In genomic region chr1:179303173-179303572, GRCh38 we compare ENCODE assay signal across 24 cellular contexts.
"Had no signal": no experiment of that assay in that cellular context is flagged by ENCODE, and none has a peak within 500 bp of the region (broad histone marks: within the 10 kb centered on the region; RNA-seq: fewer than 3 reads in every experiment).

No MANE protein-coding gene starts in this region.

- ATAC-seq: activated naive CD8-positive, alpha-beta T cell treated with anti-CD3 and anti-CD28 coated beads, Interleukin-2, amount 50 U/mL, for 24 hours; gastrocnemius medialis; left lobe of liver; natural killer cell treated with Interleukin-12 subunit alpha and Interleukin-12 subunit beta and Interleukin-15 and Interleukin-18, amount 100 ng/mL, for 72 hours; upper lobe of right lung had no signal

- H3K4me1 ChIP-seq: gastrocnemius medialis, parathyroid adenoma had no signal

- H3K27ac ChIP-seq: gastrocnemius medialis, neutrophil, parathyroid adenoma, upper lobe of right lung, WERI-Rb-1 had no signal

- H3K4me3 ChIP-seq: gastrocnemius medialis, lung, upper lobe of right lung had no signal

- H3K9me3 ChIP-seq: gastrocnemius medialis, neutrophil, upper lobe of right lung had no signal

- H3K27me3 ChIP-seq: gastrocnemius medialis, neutrophil, upper lobe of right lung had no signal

- DNase-seq: activated CD4-positive, alpha-beta T cell treated with anti-CD3 and anti-CD28 coated beads for 1 hour; activated CD8-positive, alpha-beta memory T cell treated with anti-CD3 and anti-CD28 coated beads for 24 hours; activated CD8-positive, alpha-beta memory T cell treated with anti-CD3 and anti-CD28 coated beads, Interleukin-2, amount 50 U/mL, for 48 hours; activated effector memory CD4-positive, alpha-beta T cell treated with Interleukin-2 at 50 U/mL for 16 hours; activated naive CD4-positive, alpha-beta T cell treated with anti-CD3 and anti-CD28 coated beads, Interleukin-2, amount 10 ng/mL, durations not matched to agents 7 days and 5 days; activated naive CD8-positive, alpha-beta T cell treated with anti-CD3 and anti-CD28 coated beads, Interleukin-2, amount 50 U/mL, for 24 hours; activated T-cell treated with anti-CD3 and anti-CD28 coated beads, Interleukin-2, amount 50 U/mL, for 48 hours; aorta; cerebellar nuclear complex; cortex of kidney; effector CD4-positive, alpha-beta T cell; gastrocnemius medialis; head of caudate nucleus; stimulated activated CD4-positive, alpha-beta T cell treated with anti-CD3 and anti-CD28 coated beads, Interleukin-12 subunit alpha, Interleukin-12 subunit beta, amount 100 ng/mL, for 4 hours; stimulated activated CD4-positive, alpha-beta T cell treated with anti-CD3 and anti-CD28 coated beads, Interleukin-1b, Interleukin-23, amount 100 ng/mL, for 48 hours; stimulated activated CD8-positive, alpha-beta memory T cell treated with anti-CD3 and anti-CD28 coated beads, Interleukin-4, amount 100 ng/mL, for 48 hours; stimulated activated naive CD4-positive, alpha-beta T cell; upper lobe of right lung; WERI-Rb-1 had no signal
